ENCODE assay signal across 22 cellular contexts in genomic region chr6:51963980-51964379, GRCh38.
"Had no signal": no experiment of that assay in that cellular context is flagged by ENCODE, and none has a peak within 500 bp of the region (broad histone marks: within the 10 kb centered on the region; RNA-seq: fewer than 3 reads in every experiment).

No MANE protein-coding gene starts in this region.

- H3K9me3 ChIP-seq: adrenal gland had no signal

- H3K4me1 ChIP-seq: adrenal gland had no signal

- H3K36me3 ChIP-seq: adrenal gland had no signal

- H3K9me3 Mint-ChIP-seq: activated CD4-positive, alpha-beta memory T cell treated with anti-CD3 and anti-CD28 coated beads for 36 hours; activated CD4-positive, alpha-beta T cell treated with anti-CD3 and anti-CD28 coated beads, Interleukin-2, amount 10 ng/mL, durations not matched to agents 7 days and 5 days; activated naive CD4-positive, alpha-beta T cell treated with anti-CD3 and anti-CD28 coated beads, Interleukin-2, amount 10 ng/mL, durations not matched to agents 7 days and 5 days; activated naive CD8-positive, alpha-beta T cell treated with anti-CD3 and anti-CD28 coated beads, Interleukin-2, amount 10 ng/mL, durations not matched to agents 7 days and 5 days; activated T-helper 17 cell treated with anti-CD3 and anti-CD28 coated beads, Interleukin-2, amount 50 U/mL, for 72 hours had no signal

- H3K27me3 ChIP-seq: adrenal gland had no signal

- H3K36me3 Mint-ChIP-seq: activated CD4-positive, alpha-beta memory T cell treated with anti-CD3 and anti-CD28 coated beads for 36 hours; activated naive CD4-positive, alpha-beta T cell treated with anti-CD3 and anti-CD28 coated beads, Interleukin-2, amount 10 ng/mL, durations not matched to agents 7 days and 5 days; activated naive CD8-positive, alpha-beta T cell treated with anti-CD3 and anti-CD28 coated beads, Interleukin-2, amount 10 ng/mL, durations not matched to agents 7 days and 5 days had no signal

- H3K4me3 Mint-ChIP-seq: activated CD4-positive, alpha-beta memory T cell treated with anti-CD3 and anti-CD28 coated beads for 36 hours; activated CD4-positive, alpha-beta T cell treated with anti-CD3 and anti-CD28 coated beads, Interleukin-2, amount 10 ng/mL, durations not matched to agents 7 days and 5 days; activated naive CD4-positive, alpha-beta T cell treated with anti-CD3 and anti-CD28 coated beads, Interleukin-2, amount 10 ng/mL, durations not matched to agents 7 days and 5 days; activated naive CD8-positive, alpha-beta T cell treated with anti-CD3 and anti-CD28 coated beads, Interleukin-2, amount 10 ng/mL, durations not matched to agents 7 days and 5 days; activated T-helper 17 cell treated with anti-CD3 and anti-CD28 coated beads, Interleukin-2, amount 50 U/mL, for 72 hours had no signal

- H3K4me1 Mint-ChIP-seq: activated CD4-positive, alpha-beta T cell treated with anti-CD3 and anti-CD28 coated beads, Interleukin-2, amount 10 ng/mL, durations not matched to agents 7 days and 5 days; activated naive CD4-positive, alpha-beta T cell treated with anti-CD3 and anti-CD28 coated beads, Interleukin-2, amount 10 ng/mL, durations not matched to agents 7 days and 5 days; activated naive CD8-positive, alpha-beta T cell treated with anti-CD3 and anti-CD28 coated beads, Interleukin-2, amount 10 ng/mL, durations not matched to agents 7 days and 5 days; activated T-helper 17 cell treated with anti-CD3 and anti-CD28 coated beads, Interleukin-2, amount 50 U/mL, for 72 hours had no signal

- H3K4me3 ChIP-seq: adrenal gland had no signal

- ATAC-seq: activated T-helper 17 cell treated with anti-CD3 and anti-CD28 coated beads, Interleukin-2, amount 50 U/mL, for 72 hours; PC-3 had no signal

- H3K27ac Mint-ChIP-seq: activated CD4-positive, alpha-beta memory T cell treated with anti-CD3 and anti-CD28 coated beads for 36 hours; activated CD4-positive, alpha-beta T cell treated with anti-CD3 and anti-CD28 coated beads, Interleukin-2, amount 10 ng/mL, durations not matched to agents 7 days and 5 days; activated naive CD4-positive, alpha-beta T cell treated with anti-CD3 and anti-CD28 coated beads, Interleukin-2, amount 10 ng/mL, durations not matched to agents 7 days and 5 days; activated naive CD8-positive, alpha-beta T cell treated with anti-CD3 and anti-CD28 coated beads, Interleukin-2, amount 10 ng/mL, durations not matched to agents 7 days and 5 days; activated T-helper 17 cell treated with anti-CD3 and anti-CD28 coated beads, Interleukin-2, amount 50 U/mL, for 72 hours had no signal

- DNase-seq: activated CD4-positive, alpha-beta memory T cell treated with anti-CD3 and anti-CD28 coated beads for 36 hours; activated CD4-positive, alpha-beta T cell treated with anti-CD3 and anti-CD28 coated beads, Interleukin-2, amount 10 ng/mL, durations not matched to agents 7 days and 5 days; activated CD4-positive, CD25-positive, alpha-beta regulatory T cell; activated CD8-positive, alpha-beta memory T cell treated with anti-CD3 and anti-CD28 coated beads for 24 hours; activated gamma-delta T cell; activated naive CD4-positive, alpha-beta T cell treated with anti-CD3 and anti-CD28 coated beads, Interleukin-2, amount 10 ng/mL, durations not matched to agents 7 days and 5 days; activated naive CD8-positive, alpha-beta T cell treated with anti-CD3 and anti-CD28 coated beads, Interleukin-2, amount 10 ng/mL, durations not matched to agents 7 days and 5 days; activated T-cell treated with anti-CD3 and anti-CD28 coated beads, Interleukin-2, amount 50 U/mL, for 48 hours; adrenal gland; anterior cingulate cortex; Kasumi-1; NCI-H1105 treated with DMSO at 0.1 percent for 48 hours; NCI-H1436 treated with DMSO at 0.1 percent for 48 hours; NCI-H187; NCI-H2081; NCI-H510A treated with DMSO at 0.1 percent for 48 hours; NCI-H69; PC-3; SIG-M5; T-helper 1 cell had no signal

- H3K27ac ChIP-seq: adrenal gland, VCaP had no signal
